Comparison of ENCODE assay signal across 32 cellular contexts in the genomic region with DNA sequence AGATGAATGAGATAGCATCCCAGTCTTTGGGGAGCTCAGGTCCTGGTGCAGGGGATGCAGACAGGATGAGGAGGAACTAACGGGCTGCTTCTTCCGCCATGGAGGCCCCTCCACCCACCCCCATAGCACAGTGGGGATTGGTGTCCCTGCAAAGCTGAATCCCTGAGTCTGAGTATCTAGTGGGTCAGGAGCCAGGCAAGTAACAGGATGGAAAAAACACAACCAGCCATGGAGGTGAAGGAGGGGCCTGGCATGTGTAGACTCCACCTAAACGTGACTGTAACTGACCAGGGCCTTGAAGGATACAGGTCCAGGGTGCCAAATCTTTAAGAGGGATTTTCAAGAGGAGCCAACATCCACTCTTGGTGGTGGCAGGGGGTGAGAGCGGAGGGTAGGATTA.
"Had no signal": no experiment of that assay in that cellular context is flagged by ENCODE, and none has a peak within 500 bp of the region (broad histone marks: within the 10 kb centered on the region; RNA-seq: fewer than 3 reads in every experiment).

No MANE protein-coding gene starts in this region.

- H3K27ac ChIP-seq: KMS-11 had no signal

- H3K4me2 ChIP-seq: KMS-11 had no signal

- DNase-seq: Karpas-422, Kasumi-1, KG1, MG63, MM.1S, MV-4-11, NCI-H1048, NCI-H1092, NCI-H1092 treated with DMSO at 0.1 percent for 48 hours, NCI-H1105, NCI-H1105 treated with DMSO at 0.1 percent for 48 hours, NCI-H1417 treated with DMSO at 0.1 percent for 48 hours, NCI-H1436, NCI-H1436 treated with DMSO at 0.1 percent for 48 hours, NCI-H146, NCI-H1694, NCI-H1694 treated with DMSO at 0.1 percent for 48 hours, NCI-H187, NCI-H187 treated with DMSO at 0.1 percent for 48 hours, NCI-H1930, NCI-H2029, NCI-H2029 treated with DMSO at 0.1 percent for 48 hours, NCI-H2081, NCI-H2081 treated with DMSO at 0.1 percent for 48 hours, NCI-H2107, NCI-H2171, NCI-H2171 treated with DMSO at 0.1 percent for 48 hours, NCI-H2227 treated with DMSO at 0.1 percent for 48 hours, NCI-H226, NCI-H446, NCI-H446 treated with DMSO at 0.1 percent for 48 hours had no signal

- H3K36me3 ChIP-seq: MG63 had no signal

- H3K4me3 ChIP-seq: MG63 had no signal

- H3K9me3 ChIP-seq: MG63 had no signal

- H3K9ac ChIP-seq: KMS-11 had no signal

- H3K27me3 ChIP-seq: MG63 had no signal
